ENCODE assay signal across 18 cellular contexts in genomic region chr9:14298607-14299022, GRCh38. TPM values are rescaled to one million over a fixed set of nuclear protein-coding genes. Genes with fewer than 3 reads are reported as not detected.
DNase-seq lines count a peak whose midpoint lies in the region; ATAC-seq and TF ChIP-seq lines count a peak whose summit lies in the region.
"Had no signal": no experiment of that assay in that cellular context is flagged by ENCODE, and none has a peak within 500 bp of the region (broad histone marks: within the 10 kb centered on the region; RNA-seq: fewer than 3 reads in every experiment).

No MANE protein-coding gene starts in this region.

- no peaks in the 10 kb centered on the region for H3K27me3 Mint-ChIP-seq in mesothelial cell of epicardium (ENCODE audit: low read depth)

- DNase-seq in left ventricle myocardium inferior (no peak), right atrium auricular region (ENCODE audit: low spot score) (no peak), epithelial cell of proximal tubule (ENCODE audit: low read depth) (no peak), mesothelial cell of epicardium (ENCODE audit: low spot score in 2 of 2, unreplicated experiment in 2 of 2) (no peak), aorta (no peak), HCEC 1CT (no peak), uterus (no peak)
- DNase-seq in stimulated activated naive CD4-positive, alpha-beta T cell treated with Interleukin-2 at 50 U/mL for 16 hours (lab: John Stamatoyannopoulos, UW), result no peak
- DNase-seq: activated gamma-delta T cell treated with Interleukin-2 at 50 U/mL for 16 hours; effector memory CD8-positive, alpha-beta T cell; MG63; NCI-H1930; NCI-H510A treated with DMSO at 0.1 percent for 48 hours; stimulated activated CD4-positive, alpha-beta T cell treated with anti-CD3 and anti-CD28 coated beads, Interleukin-12 subunit alpha, Interleukin-12 subunit beta, amount 100 ng/mL, for 4 hours; testis had no signal

- TF ChIP-seq CTCF in left ventricle myocardium inferior (IDR thresholded peaks at IDR 0.05; ENCODE audit: borderline replicate concordance) (no peak), right atrium auricular region (IDR thresholded peaks at IDR 0.05) (no peak), epithelial cell of proximal tubule (conservative IDR thresholded peaks at IDR 0.05; ENCODE audit: low read depth, low read length) (no peak), mesothelial cell of epicardium (IDR thresholded peaks at IDR 0.05; ENCODE audit: unreplicated experiment) (no peak), uterus (IDR thresholded peaks at IDR 0.05) (no peak)

- H3K9me3 Mint-ChIP-seq in mesothelial cell of epicardium, result no peaks in the 10 kb centered on the region
- H3K9me3 Mint-ChIP-seq: effector memory CD8-positive, alpha-beta T cell; neural progenitor cell; T-helper 1 cell treated with Interleukin-12 subunit alpha and Interleukin-12 subunit beta and Interleukin-4 antibody, amounts not matched to agents 30 μg/mL and 1 μg/mL, for 36 hours had no signal

- 22 to 24% methylated on average over 7 of the region's 7 CpGs for WGBS in aorta, 2 donors

- peak overlapping the region; percentile 68 for H3K27ac ChIP-seq in left ventricle myocardium inferior (replicated peaks)
- H3K27ac ChIP-seq in right atrium auricular region, result peak overlapping the region in 1 of 2 donors; percentile 65
- peak overlapping the region; percentile 49 to 68 for H3K27ac ChIP-seq in aorta (ENCODE audit: low read depth in 1 of 2, low read length in 2 of 2)
- no peak overlapping the region for H3K27ac ChIP-seq in uterus
- H3K27ac ChIP-seq: neural progenitor cell, prostate gland, testis had no signal

- no peak for TF ChIP-seq POLR2A in uterus (IDR thresholded peaks at IDR 0.05)

- intact Hi-C loops in left ventricle myocardium inferior (cut with micrococcal nuclease) (no loop called here), aorta (cut with DNase I) (no loop called here), uterus (cut with DNase I; ENCODE audit: low total_unique reads) (no loop called here)

- H3K9me3 ChIP-seq in left ventricle myocardium inferior (replicated peaks) (no peaks in the 10 kb centered on the region), right atrium auricular region (no peaks in the 10 kb centered on the region), aorta (ENCODE audit: control insufficient read depth, low read length) (no peaks in the 10 kb centered on the region), uterus (no peaks in the 10 kb centered on the region)
- H3K9me3 ChIP-seq: MG63, prostate gland, testis had no signal

- H3K4me1 Mint-ChIP-seq in mesothelial cell of epicardium, result peaks cover 64% of the 10 kb centered on the region

- H3K27ac Mint-ChIP-seq in mesothelial cell of epicardium, result peak overlapping the region; percentile 30
- H3K27ac Mint-ChIP-seq: effector memory CD8-positive, alpha-beta T cell; neural progenitor cell; T-helper 1 cell treated with Interleukin-12 subunit alpha and Interleukin-12 subunit beta and Interleukin-4 antibody, amounts not matched to agents 30 μg/mL and 1 μg/mL, for 36 hours had no signal

- H3K36me3 ChIP-seq in left ventricle myocardium inferior, result peaks cover 2% of the 10 kb centered on the region
- no peaks in the 10 kb centered on the region for H3K36me3 ChIP-seq in right atrium auricular region
- no peaks in the 10 kb centered on the region for H3K36me3 ChIP-seq in aorta (ENCODE audit: control insufficient read depth in 1 of 2, insufficient read depth in 2 of 2, low read length in 1 of 2)
- no peaks in the 10 kb centered on the region for H3K36me3 ChIP-seq in uterus
- H3K36me3 ChIP-seq: neural progenitor cell, prostate gland had no signal

- peak; percentile 11 for ATAC-seq in aorta (ENCODE audit: low FRiP score)
- ATAC-seq: effector memory CD8-positive, alpha-beta T cell had no signal

- peaks cover 23% of the 10 kb centered on the region for H3K36me3 Mint-ChIP-seq in mesothelial cell of epicardium

- no peak overlapping the region for H3K4me3 Mint-ChIP-seq in mesothelial cell of epicardium
- H3K4me3 Mint-ChIP-seq: effector memory CD8-positive, alpha-beta T cell; neural progenitor cell; T-helper 1 cell treated with Interleukin-12 subunit alpha and Interleukin-12 subunit beta and Interleukin-4 antibody, amounts not matched to agents 30 μg/mL and 1 μg/mL, for 36 hours had no signal

- H3K27me3 ChIP-seq in left ventricle myocardium inferior (ENCODE audit: low read depth) (no peaks in the 10 kb centered on the region), right atrium auricular region (no peaks in the 10 kb centered on the region), aorta (ENCODE audit: control insufficient read depth in 1 of 2, insufficient read depth in 2 of 2, low read length in 1 of 2) (no peaks in the 10 kb centered on the region), uterus (no peaks in the 10 kb centered on the region)
- H3K27me3 ChIP-seq: MG63, neural progenitor cell, testis had no signal

- peak overlapping the region; percentile 26 for H3K4me3 ChIP-seq in left ventricle myocardium inferior
- H3K4me3 ChIP-seq in right atrium auricular region, result no peak overlapping the region
- H3K4me3 ChIP-seq in epithelial cell of proximal tubule (ENCODE audit: low read depth, low read length), result peak overlapping the region; percentile 12
- H3K4me3 ChIP-seq in aorta (ENCODE audit: low read length in 2 of 2), result peak overlapping the region; percentile 12 to 41
- H3K4me3 ChIP-seq in uterus, result no peak overlapping the region
- H3K4me3 ChIP-seq: MG63, neural progenitor cell, prostate gland, testis had no signal

- H3K4me1 ChIP-seq in left ventricle myocardium inferior (peaks cover 91% of the 10 kb centered on the region), right atrium auricular region (peaks cover 0 to 75% of the 10 kb centered on the region in 2 donors), aorta (ENCODE audit: control insufficient read depth in 1 of 2, insufficient read depth in 2 of 2, low read length in 2 of 2) (peaks cover 2 to 11% of the 10 kb centered on the region in 2 donors), uterus (no peaks in the 10 kb centered on the region)
- H3K4me1 ChIP-seq: prostate gland, testis had no signal

RNA-seq across cellular contexts. Expression of gene NFIB, which starts 15.3 kb away (rescaled TPM):
- 110 TPM for total RNA-seq in left ventricle myocardium inferior
- 10 to 100 TPM; 74.4 to 80.1 TPM for total RNA-seq in right atrium auricular region
- 2.4 and 5.0 TPM in 2 replicates for total RNA-seq in epithelial cell of proximal tubule
- total RNA-seq in mesothelial cell of epicardium, result 213 to 237 TPM (median 230 TPM) in 3 replicates
- 100 to 1,000 TPM; 160 to 278 TPM for total RNA-seq in aorta
- 10 to 100 TPM; 10.8 to 17.6 TPM for polyA plus RNA-seq in aorta
- total RNA-seq in uterus, result 100 to 1,000 TPM in 3 of 4 donors, 10 to 100 TPM in 1; 85.3 to 173 (median 115) TPM

Comparison
In these comparisons a context has a peak if more than half of its experiments do, and no peak if none do; other contexts are left out.
1. H3K4me3 ChIP-seq: peak in left ventricle myocardium inferior (single experiment), epithelial cell of proximal tubule (single experiment) and aorta (2 of 2); none in right atrium auricular region (0 of 2) and uterus (0 of 2).
2. H3K27ac ChIP-seq: peak in left ventricle myocardium inferior (single experiment) and aorta (2 of 2); none in uterus (0 of 2).
3. RNA of gene NFIB, which starts 15.3 kb away (total RNA-seq): 160 to 278 TPM in aorta, 213 to 237 TPM in mesothelial cell of epicardium, 85.3 to 173 TPM in uterus, 110 TPM in left ventricle myocardium inferior (single experiment) and 74.4 to 80.1 TPM in right atrium auricular region; 2.4 to 5.0 TPM in epithelial cell of proximal tubule; every median in the first group is over 10 times any median in the second.